Comparison of ENCODE assay signal across 28 cellular contexts in the genomic region with DNA sequence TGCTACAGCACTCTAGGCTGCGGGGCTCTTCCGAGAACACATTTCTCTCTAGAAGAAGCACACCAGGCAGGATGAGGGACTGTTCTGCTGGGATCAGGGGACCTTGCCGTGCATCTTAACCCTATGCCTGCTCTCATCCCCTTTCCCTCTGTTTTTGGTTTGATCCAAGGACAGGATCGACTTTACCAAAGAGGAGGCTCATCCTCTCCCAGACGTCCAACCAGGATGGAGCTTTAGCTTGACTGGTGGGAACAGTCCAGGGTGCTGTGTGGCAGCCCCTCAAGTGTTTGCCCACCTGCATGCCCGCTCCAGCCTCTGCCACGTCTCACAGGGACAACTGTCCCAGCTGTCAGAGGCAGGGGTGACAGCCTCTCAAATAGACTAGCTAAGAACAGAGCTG. TPM values are rescaled to one million over a fixed set of nuclear protein-coding genes. Genes with fewer than 3 reads are reported as not detected.
"Had no signal": no experiment of that assay in that cellular context is flagged by ENCODE, and none has a peak within 500 bp of the region (broad histone marks: within the 10 kb centered on the region; RNA-seq: fewer than 3 reads in every experiment).

No MANE protein-coding gene starts in this region.

- H3K4me1 ChIP-seq: prostate gland, testis, transverse colon had no signal

- H3K27ac ChIP-seq: heart right ventricle, hepatocyte, left ventricle myocardium inferior, ovary, prostate gland, skin epidermis, stomach, testis, thyroid gland, transverse colon, upper lobe of left lung had no signal

- H3K36me3 ChIP-seq: heart right ventricle, left ventricle myocardium inferior, ovary, prostate gland, stomach, thyroid gland, transverse colon, upper lobe of left lung had no signal

- H3K9me3 ChIP-seq: heart right ventricle, left ventricle myocardium inferior, mucosa of descending colon, ovary, prostate gland, stomach, testis, thyroid gland, transverse colon, upper lobe of left lung had no signal

- ATAC-seq: heart right ventricle; mucosa of descending colon; naive thymus-derived CD4-positive, alpha-beta T cell; natural killer cell treated with Interleukin-12 subunit alpha and Interleukin-12 subunit beta and Interleukin-15 and Interleukin-18, amount 100 ng/mL, for 72 hours; right cardiac atrium; sciatic nerve; stimulated activated naive B cell treated with anti-CD40 and anti-IgM and Interleukin-4, amounts not matched to agents 10 μg/mL and 1 μg/mL and 100 μg/mL, for 72 hours; stimulated activated naive CD8-positive, alpha-beta T cell treated with anti-CD3 and anti-CD28 coated beads, Interleukin-15, Interleukin-2, amounts not matched to agents 100 U/mL and 50 U/mL, for 24 hours had no signal

- H2AFZ ChIP-seq: hepatocyte had no signal

- H3K4me2 ChIP-seq: hepatocyte had no signal

- H3K4me3 ChIP-seq: heart right ventricle, hepatocyte, left ventricle myocardium inferior, lung, mucosa of descending colon, ovary, prostate gland, skin epidermis, stomach, testis, thyroid gland, transverse colon, upper lobe of left lung had no signal

- DNase-seq: heart right ventricle; islet precursor cell; left ventricle myocardium inferior; mesendoderm; midbrain; mucosa of descending colon; naive thymus-derived CD4-positive, alpha-beta T cell; nucleus accumbens; ovary; retina; right cardiac atrium; stimulated activated CD4-positive, alpha-beta T cell treated with anti-CD3 and anti-CD28 coated beads, Interleukin-12 subunit alpha, Interleukin-12 subunit beta, amount 100 ng/mL, for 4 hours; stimulated activated CD4-positive, alpha-beta T cell treated with anti-CD3 and anti-CD28 coated beads, Interleukin-15, amount 100 ng/mL, for 24 hours; stimulated activated CD4-positive, alpha-beta T cell treated with anti-CD3 and anti-CD28 coated beads, Interleukin-2, amount 100 ng/mL, for 24 hours; stimulated activated CD4-positive, alpha-beta T cell treated with anti-CD3 and anti-CD28 coated beads, Interleukin-4, amount 100 ng/mL, for 1 hour; stimulated activated naive B cell treated with anti-CD40 and anti-IgM and Interleukin-4, amounts not matched to agents 10 μg/mL and 1 μg/mL and 100 μg/mL, for 72 hours; stimulated activated naive CD8-positive, alpha-beta T cell treated with anti-CD3 and anti-CD28 coated beads, Interleukin-15, Interleukin-2, amounts not matched to agents 100 U/mL and 50 U/mL, for 24 hours; stomach; testis; thyroid gland; transverse colon; upper lobe of left lung had no signal

- H3K79me2 ChIP-seq: hepatocyte had no signal

- H3K27me3 ChIP-seq: hepatocyte, ovary, testis, thyroid gland, transverse colon, upper lobe of left lung had no signal

RNA-seq across cellular contexts. Expression of gene KCTD15, which starts 42.3 kb away (rescaled TPM):
- polyA plus RNA-seq: naive thymus-derived CD4-positive, alpha-beta T cell had no signal
